ENCODE assay signal across 17 cellular contexts in the genomic region with DNA sequence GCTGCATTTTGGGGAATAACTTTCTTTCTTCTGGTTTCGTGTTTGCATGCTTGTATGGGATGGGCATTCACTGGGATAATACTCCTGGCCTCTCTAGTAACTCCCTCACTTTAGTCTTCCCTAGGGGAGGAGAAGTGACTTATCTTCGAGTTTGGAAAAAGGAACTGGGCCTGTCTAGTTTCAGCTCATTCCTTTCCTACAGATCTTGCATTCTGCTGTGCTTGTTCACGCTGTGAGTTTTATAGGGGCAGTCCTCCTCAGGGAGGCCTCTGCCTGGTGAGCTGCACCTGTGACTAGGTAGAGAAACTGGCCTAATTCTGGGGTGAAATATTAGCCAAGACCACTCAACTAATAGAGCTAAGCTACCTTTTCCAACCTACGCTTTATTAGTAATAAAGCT.
"Had no signal": no experiment of that assay in that cellular context is flagged by ENCODE, and none has a peak within 500 bp of the region (broad histone marks: within the 10 kb centered on the region; RNA-seq: fewer than 3 reads in every experiment).

No MANE protein-coding gene starts in this region.

- H3K4me3 Mint-ChIP-seq: activated CD4-positive, alpha-beta memory T cell treated with anti-CD3 and anti-CD28 coated beads, Interleukin-2, amount 10 ng/mL, durations not matched to agents 7 days and 5 days; activated T-cell treated with anti-CD3 and anti-CD28 coated beads, Interleukin-2, amount 50 U/mL, for 24 hours; immature natural killer cell; stimulated activated naive B cell treated with anti-CD40 and anti-IgM and Interleukin-4, amounts not matched to agents 10 μg/mL and 1 μg/mL and 100 μg/mL, for 72 hours had no signal

- H3K27ac Mint-ChIP-seq: activated CD4-positive, alpha-beta memory T cell treated with anti-CD3 and anti-CD28 coated beads, Interleukin-2, amount 10 ng/mL, durations not matched to agents 7 days and 5 days; activated T-cell treated with anti-CD3 and anti-CD28 coated beads, Interleukin-2, amount 50 U/mL, for 24 hours; immature natural killer cell; stimulated activated naive B cell treated with anti-CD40 and anti-IgM and Interleukin-4, amounts not matched to agents 10 μg/mL and 1 μg/mL and 100 μg/mL, for 72 hours had no signal

- H3K27me3 ChIP-seq: body of pancreas, right atrium auricular region, transverse colon had no signal

- H3K4me3 ChIP-seq: body of pancreas, lower lobe of right lung, right atrium auricular region, skin epidermis, transverse colon had no signal

- ATAC-seq: body of pancreas; left cardiac atrium; lower lobe of right lung; stimulated activated naive B cell treated with anti-CD40 and anti-IgM and Interleukin-4, amounts not matched to agents 10 μg/mL and 1 μg/mL and 100 μg/mL, for 72 hours had no signal

- H3K27me3 Mint-ChIP-seq: activated CD4-positive, alpha-beta memory T cell treated with anti-CD3 and anti-CD28 coated beads, Interleukin-2, amount 10 ng/mL, durations not matched to agents 7 days and 5 days; activated T-cell treated with anti-CD3 and anti-CD28 coated beads, Interleukin-2, amount 50 U/mL, for 24 hours; stimulated activated naive B cell treated with anti-CD40 and anti-IgM and Interleukin-4, amounts not matched to agents 10 μg/mL and 1 μg/mL and 100 μg/mL, for 72 hours had no signal

- H3K9me3 Mint-ChIP-seq: activated CD4-positive, alpha-beta memory T cell treated with anti-CD3 and anti-CD28 coated beads, Interleukin-2, amount 10 ng/mL, durations not matched to agents 7 days and 5 days; activated T-cell treated with anti-CD3 and anti-CD28 coated beads, Interleukin-2, amount 50 U/mL, for 24 hours; immature natural killer cell had no signal

- DNase-seq: activated CD4-positive, alpha-beta memory T cell treated with anti-CD3 and anti-CD28 coated beads, Interleukin-2, amount 10 ng/mL, durations not matched to agents 7 days and 5 days; activated CD4-positive, alpha-beta T cell treated with anti-CD3 and anti-CD28 coated beads for 4 hours; activated naive CD4-positive, alpha-beta T cell treated with anti-CD3 and anti-CD28 coated beads, Interleukin-2, amount 50 U/mL, for 16 hours; activated T-cell treated with anti-CD3 and anti-CD28 coated beads, Interleukin-2, amount 50 U/mL, for 24 hours; body of pancreas; effector CD8-positive, alpha-beta T cell; head of caudate nucleus; immature natural killer cell; left cardiac atrium; lower lobe of right lung; stimulated activated CD4-positive, alpha-beta T cell treated with anti-CD3 and anti-CD28 coated beads, Interleukin-15, amount 100 ng/mL, for 24 hours; stimulated activated CD4-positive, alpha-beta T cell treated with anti-CD3 and anti-CD28 coated beads, Interleukin-4, amount 100 ng/mL, for 1 hour; stimulated activated naive B cell treated with anti-CD40 and anti-IgM and Interleukin-4, amounts not matched to agents 10 μg/mL and 1 μg/mL and 100 μg/mL, for 72 hours; substantia nigra; transverse colon had no signal

- H3K36me3 ChIP-seq: lower lobe of right lung, right atrium auricular region, transverse colon had no signal

- H3K27ac ChIP-seq: lower lobe of right lung, right atrium auricular region, transverse colon had no signal

- H3K4me1 ChIP-seq: right atrium auricular region had no signal

- H3K9me3 ChIP-seq: body of pancreas, lower lobe of right lung, right atrium auricular region, transverse colon had no signal
